ENCODE assay signal across 8 cellular contexts in the genomic region with DNA sequence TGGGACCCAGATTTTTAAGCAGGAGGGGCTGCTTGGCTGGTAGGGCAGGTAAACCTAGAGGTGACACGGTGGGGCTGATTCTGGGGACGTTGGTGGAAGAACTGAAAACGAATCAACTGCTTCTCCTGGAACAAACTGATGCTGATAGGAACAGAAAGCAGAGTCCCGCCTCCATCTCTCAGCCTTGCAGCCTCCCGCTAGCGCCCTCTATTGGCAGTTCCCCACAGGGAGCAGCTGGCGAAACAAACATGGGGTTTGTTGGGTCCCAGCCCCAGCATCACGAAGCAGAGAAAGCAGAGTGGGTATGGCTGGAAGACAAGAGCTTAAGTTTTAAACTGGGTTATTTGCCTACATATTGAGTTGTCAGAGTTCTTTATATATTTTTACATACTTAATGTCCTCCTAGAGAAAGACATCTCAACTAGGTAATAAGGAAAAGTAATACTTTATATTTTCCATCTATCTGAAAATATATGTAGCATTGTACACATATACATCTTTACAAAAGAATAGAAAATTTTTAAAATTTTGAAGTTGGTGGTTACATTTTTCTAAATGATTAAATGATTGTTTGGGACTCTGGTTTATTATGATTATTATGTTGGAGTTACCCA. TPM values are rescaled to one million over a fixed set of nuclear protein-coding genes. Genes with fewer than 3 reads are reported as not detected.
DNase-seq lines count a peak whose midpoint lies in the region; ATAC-seq and TF ChIP-seq lines count a peak whose summit lies in the region.
"Had no signal": no experiment of that assay in that cellular context is flagged by ENCODE, and none has a peak within 500 bp of the region (broad histone marks: within the 10 kb centered on the region; RNA-seq: fewer than 3 reads in every experiment).

No MANE protein-coding gene starts in this region.

- no peak for TF ChIP-seq POLR2A in NB4 (IDR thresholded peaks at IDR 0.05; ENCODE audit: extremely low read depth, insufficient read length)

- POLR2A ChIA-PET in activated naive CD8-positive, alpha-beta T cell treated with anti-CD3 and anti-CD28 coated beads, Interleukin-2, amount 10 ng/mL, durations not matched to agents 7 days and 5 days (lab: Charles Lee), result no interaction called here

- H3K9me3 Mint-ChIP-seq in activated naive CD8-positive, alpha-beta T cell treated with anti-CD3 and anti-CD28 coated beads, Interleukin-2, amount 10 ng/mL, durations not matched to agents 7 days and 5 days, result no peaks in the 10 kb centered on the region
- H3K9me3 Mint-ChIP-seq in progenitor cell of endocrine pancreas (ENCODE audit: low read depth), result no peaks in the 10 kb centered on the region

- H3K4me3 Mint-ChIP-seq in activated naive CD8-positive, alpha-beta T cell treated with anti-CD3 and anti-CD28 coated beads, Interleukin-2, amount 10 ng/mL, durations not matched to agents 7 days and 5 days, result no peak overlapping the region
- no peak overlapping the region for H3K4me3 Mint-ChIP-seq in progenitor cell of endocrine pancreas (ENCODE audit: low read depth)
- H3K4me3 Mint-ChIP-seq: naive B cell had no signal

- H3K36me3 Mint-ChIP-seq in activated naive CD8-positive, alpha-beta T cell treated with anti-CD3 and anti-CD28 coated beads, Interleukin-2, amount 10 ng/mL, durations not matched to agents 7 days and 5 days, result no peaks in the 10 kb centered on the region
- H3K36me3 Mint-ChIP-seq in progenitor cell of endocrine pancreas (ENCODE audit: insufficient read depth), result no peaks in the 10 kb centered on the region
- H3K36me3 Mint-ChIP-seq: naive B cell had no signal

- DNase-seq in G401 (ENCODE audit: low spot score) (peak; percentile 18), NB4 (ENCODE audit: low read depth) (peak; percentile 75), progenitor cell of endocrine pancreas (ENCODE audit: low spot score, unreplicated experiment) (peak; percentile 23)
- peak; percentile 33 for DNase-seq in activated naive CD8-positive, alpha-beta T cell treated with anti-CD3 and anti-CD28 coated beads, Interleukin-2, amount 10 ng/mL, durations not matched to agents 7 days and 5 days
- DNase-seq: naive B cell had no signal

- in situ Hi-C loops in G401 (cut with HindIII; ENCODE audit: low sequenced_read_pairs), result no loop called here

- no peak overlapping the region for H3K4me3 ChIP-seq in NB4 (ENCODE audit: low read depth, low read length)

- H3K4me1 Mint-ChIP-seq in activated naive CD8-positive, alpha-beta T cell treated with anti-CD3 and anti-CD28 coated beads, Interleukin-2, amount 10 ng/mL, durations not matched to agents 7 days and 5 days, result no peaks in the 10 kb centered on the region
- peaks cover 2% of the 10 kb centered on the region for H3K4me1 Mint-ChIP-seq in progenitor cell of endocrine pancreas (ENCODE audit: low read depth)

- peak; percentile 63 for ATAC-seq in GM21423 (IDR thresholded peaks at IDR 0.05; ENCODE audit: unreplicated experiment)
- ATAC-seq in activated naive CD8-positive, alpha-beta T cell treated with anti-CD3 and anti-CD28 coated beads, Interleukin-2, amount 10 ng/mL, durations not matched to agents 7 days and 5 days (ENCODE audit: low read depth), result no peak
- no peak for ATAC-seq in HG03039 (IDR thresholded peaks at IDR 0.05; ENCODE audit: unreplicated experiment)
- no peak for ATAC-seq in HG02571 (IDR thresholded peaks at IDR 0.05; ENCODE audit: unreplicated experiment)

- no peak overlapping the region for H3K27ac Mint-ChIP-seq in activated naive CD8-positive, alpha-beta T cell treated with anti-CD3 and anti-CD28 coated beads, Interleukin-2, amount 10 ng/mL, durations not matched to agents 7 days and 5 days
- H3K27ac Mint-ChIP-seq in progenitor cell of endocrine pancreas, result no peak overlapping the region
- H3K27ac Mint-ChIP-seq: naive B cell had no signal

- no peaks in the 10 kb centered on the region for H3K27me3 Mint-ChIP-seq in activated naive CD8-positive, alpha-beta T cell treated with anti-CD3 and anti-CD28 coated beads, Interleukin-2, amount 10 ng/mL, durations not matched to agents 7 days and 5 days
- H3K27me3 Mint-ChIP-seq in progenitor cell of endocrine pancreas, result peaks cover 10% of the 10 kb centered on the region

- TF ChIP-seq CTCF in NB4 (IDR thresholded peaks at IDR 0.05; ENCODE audit: low read depth, low read length) (peak; percentile 99), progenitor cell of endocrine pancreas (IDR thresholded peaks at IDR 0.05; ENCODE audit: unreplicated experiment) (peak; percentile 57)

RNA-seq across cellular contexts. Expression of gene FOXI2, which starts 42.3 kb away (rescaled TPM):
- not detected in 2 replicates for total RNA-seq in G401 (2014; rRNA removed; shearing (Covaris generic))
- total RNA-seq in activated naive CD8-positive, alpha-beta T cell treated with anti-CD3 and anti-CD28 coated beads, Interleukin-2, amount 10 ng/mL, durations not matched to agents 7 days and 5 days, result not detected
- 1.7 and 4.7 TPM in 2 replicates for total RNA-seq in progenitor cell of endocrine pancreas

Comparison
In these comparisons a context has a peak if more than half of its experiments do, and no peak if none do; other contexts are left out.
1. DNase-seq: peak in every context shown above with its lines; median percentile 75 in NB4; 33 in activated naive CD8-positive, alpha-beta T cell treated with anti-CD3 and anti-CD28 coated beads, Interleukin-2, amount 10 ng/mL, durations not matched to agents 7 days and 5 days; 23 in progenitor cell of endocrine pancreas; 18 in G401.